Comparison of ENCODE assay signal across 9 cellular contexts in genomic region chr17:81665205-81666091, GRCh38. TPM values are rescaled to one million over a fixed set of nuclear protein-coding genes. Genes with fewer than 3 reads are reported as not detected.
DNase-seq lines count a peak whose midpoint lies in the region; ATAC-seq and TF ChIP-seq lines count a peak whose summit lies in the region.
"Had no signal": no experiment of that assay in that cellular context is flagged by ENCODE, and none has a peak within 500 bp of the region (broad histone marks: within the 10 kb centered on the region; RNA-seq: fewer than 3 reads in every experiment).

No MANE protein-coding gene starts in this region.

- peak overlapping the region; percentile 62 to 97 (median 96) for H3K27ac Mint-ChIP-seq in CD14-positive monocyte
- H3K27ac Mint-ChIP-seq in activated naive CD4-positive, alpha-beta T cell treated with anti-CD3 and anti-CD28 coated beads, Interleukin-2, amount 10 ng/mL, durations not matched to agents 7 days and 5 days: peak overlapping the region; percentile 99

- H2AFZ ChIP-seq in OCI-LY3 (ENCODE audit: low read depth, low read length): no peak overlapping the region

- no peaks in the 10 kb centered on the region for H3K9me3 ChIP-seq in OCI-LY3 (ENCODE audit: insufficient read depth, low read length)
- no peaks in the 10 kb centered on the region for H3K9me3 ChIP-seq in skeletal muscle tissue (ENCODE audit: control insufficient read depth in 3 of 3, low read length in 3 of 3)

- peaks cover 42% of the 10 kb centered on the region for H3K79me2 ChIP-seq in OCI-LY3 (ENCODE audit: low read length)

- ATAC-seq in GM21619 (IDR thresholded peaks at IDR 0.05; ENCODE audit: unreplicated experiment) (peak; percentile 18), left ventricle myocardium superior (peak; percentile 8), GM19351 (IDR thresholded peaks at IDR 0.05; ENCODE audit: unreplicated experiment) (no peak)

- H3K4me3 ChIP-seq in OCI-LY3 (ENCODE audit: low read length): peak overlapping the region; percentile 96
- peak overlapping the region; percentile 80 to 91 (median 91) for H3K4me3 ChIP-seq in skeletal muscle tissue (ENCODE audit: low read length in 3 of 3)

- H3K27me3 ChIP-seq in OCI-LY3 (ENCODE audit: low read depth, low read length): no peaks in the 10 kb centered on the region
- no peaks in the 10 kb centered on the region for H3K27me3 ChIP-seq in skeletal muscle tissue (ENCODE audit: control insufficient read depth in 3 of 3, insufficient read depth in 3 of 3, low read length in 3 of 3)

- CTCF ChIA-PET in activated naive CD4-positive, alpha-beta T cell treated with anti-CD3 and anti-CD28 coated beads, Interleukin-2, amount 10 ng/mL, durations not matched to agents 7 days and 5 days (lab: Charles Lee): interaction anchor here (1.0 kb wide), 1 partner anchor 10 kb away, joined by 3 read pairs; the partner anchor contains the start of gene PDE6G

- peak overlapping the region; percentile 93 for H3K4me2 ChIP-seq in OCI-LY3 (ENCODE audit: low read length)

- H3K27ac ChIP-seq in OCI-LY3 (ENCODE audit: low read length) (peak overlapping the region; percentile 67), skeletal muscle tissue (ENCODE audit: low read depth, low read length) (peak overlapping the region; percentile 70)

- peaks cover 0 to 4% (median 0%) of the 10 kb centered on the region in 3 donors for H3K27me3 Mint-ChIP-seq in CD14-positive monocyte (ENCODE audit: low read depth in 3 of 3)
- no peaks in the 10 kb centered on the region for H3K27me3 Mint-ChIP-seq in activated naive CD4-positive, alpha-beta T cell treated with anti-CD3 and anti-CD28 coated beads, Interleukin-2, amount 10 ng/mL, durations not matched to agents 7 days and 5 days

- peaks cover 22% of the 10 kb centered on the region for H3K4me1 ChIP-seq in OCI-LY3 (ENCODE audit: low read length)
- H3K4me1 ChIP-seq in skeletal muscle tissue (ENCODE audit: control insufficient read depth in 3 of 3, insufficient read depth in 3 of 3, low read length in 3 of 3): peaks cover 16 to 33% (median 21%) of the 10 kb centered on the region in 3 donors

- peaks cover 24% of the 10 kb centered on the region for H3K4me1 Mint-ChIP-seq in CD14-positive monocyte
- peaks cover 61% of the 10 kb centered on the region for H3K4me1 Mint-ChIP-seq in activated naive CD4-positive, alpha-beta T cell treated with anti-CD3 and anti-CD28 coated beads, Interleukin-2, amount 10 ng/mL, durations not matched to agents 7 days and 5 days

- H3K9ac ChIP-seq in OCI-LY3 (ENCODE audit: low read length): peak overlapping the region; percentile 94
- H3K9ac ChIP-seq in skeletal muscle tissue (ENCODE audit: low read depth in 1 of 3, low read length in 3 of 3): peak overlapping the region; percentile 83 to 92 (median 92)

- H3K4me3 Mint-ChIP-seq in CD14-positive monocyte: peak overlapping the region; percentile 92 to 99
- H3K4me3 Mint-ChIP-seq in activated naive CD4-positive, alpha-beta T cell treated with anti-CD3 and anti-CD28 coated beads, Interleukin-2, amount 10 ng/mL, durations not matched to agents 7 days and 5 days: peak overlapping the region; percentile 82

- DNase-seq in CD14-positive monocyte (ENCODE audit: low spot score) (no peak), left ventricle myocardium superior (no peak), NCI-H526 treated with DMSO at 0.1 percent for 48 hours (lab: John Stamatoyannopoulos, UW) (no peak)
- peak; percentile 65 for DNase-seq in activated naive CD4-positive, alpha-beta T cell treated with anti-CD3 and anti-CD28 coated beads, Interleukin-2, amount 10 ng/mL, durations not matched to agents 7 days and 5 days

- H3K36me3 Mint-ChIP-seq in CD14-positive monocyte: peaks cover 21 to 39% of the 10 kb centered on the region in 2 donors
- peaks cover 36% of the 10 kb centered on the region for H3K36me3 Mint-ChIP-seq in activated naive CD4-positive, alpha-beta T cell treated with anti-CD3 and anti-CD28 coated beads, Interleukin-2, amount 10 ng/mL, durations not matched to agents 7 days and 5 days

- H3K36me3 ChIP-seq in OCI-LY3 (replicated peaks; ENCODE audit: low read depth, low read length) (peaks cover 30% of the 10 kb centered on the region), skeletal muscle tissue (ENCODE audit: control insufficient read depth in 3 of 3, insufficient read depth in 3 of 3, low read length in 3 of 3) (peaks cover 8 to 16% (median 11%) of the 10 kb centered on the region in 3 donors)

- H4K20me1 ChIP-seq in OCI-LY3 (ENCODE audit: insufficient read depth, low read length): no peaks in the 10 kb centered on the region

- H3K9me3 Mint-ChIP-seq in CD14-positive monocyte: peaks cover 0 to under 1% (median 0%) of the 10 kb centered on the region in 7 donors
- H3K9me3 Mint-ChIP-seq in activated naive CD4-positive, alpha-beta T cell treated with anti-CD3 and anti-CD28 coated beads, Interleukin-2, amount 10 ng/mL, durations not matched to agents 7 days and 5 days: no peaks in the 10 kb centered on the region

- intact Hi-C loops in CD14-positive monocyte (cut with micrococcal nuclease) (loop anchor here (1.0 to 5.0 kb wide), 3 partner anchors 18 to 47 kb away; partner anchors contain the start of genes ARL16 (in 1 of the 2), MRPL12 (in 1 of the 2) and SLC25A10 (in 1 of the 2)), left ventricle myocardium superior (cut with micrococcal nuclease) (no loop called here)

- TF ChIP-seq CTCF in CD14-positive monocyte (IDR thresholded peaks at IDR 0.05): no peak
- no peak for TF ChIP-seq CTCF in OCI-LY3 (IDR thresholded peaks at IDR 0.05; ENCODE audit: low read depth, low read length)

RNA-seq across cellular contexts. Expression of gene OXLD1, which starts 1.0 kb away (rescaled TPM):
- polyA plus RNA-seq in CD14-positive monocyte: 10 to 100 TPM; 51.8 to 61.1 TPM
- total RNA-seq in left ventricle myocardium superior (12.4 TPM), skeletal muscle tissue (10.4 TPM)

RNA-seq across cellular contexts. Expression of gene CCDC137, which starts 1.1 kb away (rescaled TPM):
- 1 to 10 TPM; 2.4 to 3.6 TPM for polyA plus RNA-seq in CD14-positive monocyte
- total RNA-seq in left ventricle myocardium superior (6.2 TPM), skeletal muscle tissue (5.7 TPM)

RNA-seq across cellular contexts. Expression of gene PDE6G, which starts 9.1 kb away (rescaled TPM):
- polyA plus RNA-seq in CD14-positive monocyte: 10 to 100 TPM in 1 of 2 donors, 1 to 10 TPM in 1; 8.9 to 12.0 TPM
- total RNA-seq in left ventricle myocardium superior: not detected
- total RNA-seq in skeletal muscle tissue: 1.0 TPM
- total RNA-seq: NCI-H460 had no signal

RNA-seq across cellular contexts. Expression of gene ARL16, which starts 18.1 kb away (rescaled TPM):
- 10 to 100 TPM; 17.6 to 28.7 TPM for polyA plus RNA-seq in CD14-positive monocyte
- total RNA-seq in left ventricle myocardium superior (12.0 TPM), skeletal muscle tissue (25.1 TPM)

RNA-seq across cellular contexts. Expression of gene HGS, which starts 18.4 kb away (rescaled TPM):
- polyA plus RNA-seq in CD14-positive monocyte: 10 to 100 TPM; 19.3 to 28.0 TPM
- 42.1 TPM for total RNA-seq in left ventricle myocardium superior
- 27.7 TPM for total RNA-seq in skeletal muscle tissue
